ENCODE assay signal across 15 cellular contexts in the genomic region with DNA sequence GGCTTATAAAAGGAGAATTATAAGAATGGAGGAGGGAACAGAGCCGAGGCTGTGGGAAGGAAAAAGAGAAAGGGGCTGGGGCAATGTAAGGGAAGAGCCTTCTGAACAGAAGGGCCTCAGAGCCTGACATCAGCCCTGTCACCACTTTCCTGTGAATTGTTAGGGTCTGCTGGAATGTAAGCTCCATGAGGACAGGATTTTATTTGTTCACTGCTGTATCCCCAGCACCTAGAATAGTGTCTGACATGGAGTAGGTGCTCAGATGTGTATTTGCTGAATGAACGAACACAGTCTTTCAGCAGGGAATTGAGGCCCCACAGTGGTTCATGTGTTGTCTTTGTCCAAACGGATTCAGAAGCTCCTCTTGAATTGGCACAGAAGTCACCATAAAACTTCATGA.
"Had no signal": no experiment of that assay in that cellular context is flagged by ENCODE, and none has a peak within 500 bp of the region (broad histone marks: within the 10 kb centered on the region; RNA-seq: fewer than 3 reads in every experiment).

No MANE protein-coding gene starts in this region.

- H3K4me3 Mint-ChIP-seq: activated CD4-positive, alpha-beta memory T cell treated with anti-CD3 and anti-CD28 coated beads, Interleukin-2, amount 10 ng/mL, durations not matched to agents 7 days and 5 days; activated CD4-positive, alpha-beta T cell treated with anti-CD3 and anti-CD28 coated beads for 36 hours; activated naive CD8-positive, alpha-beta T cell treated with anti-CD3 and anti-CD28 coated beads, Interleukin-2, amount 50 U/mL, for 24 hours; natural killer cell; T-cell had no signal

- H3K27me3 ChIP-seq: cardiac muscle cell, gastroesophageal sphincter, vagina had no signal

- H3K4me1 ChIP-seq: gastroesophageal sphincter had no signal

- H3K36me3 Mint-ChIP-seq: natural killer cell, T-cell had no signal

- H3K27ac ChIP-seq: cardiac muscle cell, gastroesophageal sphincter, vagina, WERI-Rb-1 had no signal

- H3K27ac Mint-ChIP-seq: activated CD4-positive, alpha-beta memory T cell treated with anti-CD3 and anti-CD28 coated beads, Interleukin-2, amount 10 ng/mL, durations not matched to agents 7 days and 5 days; activated CD4-positive, alpha-beta T cell treated with anti-CD3 and anti-CD28 coated beads for 36 hours; natural killer cell; T-cell had no signal

- H3K36me3 ChIP-seq: cardiac muscle cell, gastroesophageal sphincter, vagina, WERI-Rb-1 had no signal

- H3K9me3 Mint-ChIP-seq: activated CD4-positive, alpha-beta memory T cell treated with anti-CD3 and anti-CD28 coated beads, Interleukin-2, amount 10 ng/mL, durations not matched to agents 7 days and 5 days; activated naive CD8-positive, alpha-beta T cell treated with anti-CD3 and anti-CD28 coated beads, Interleukin-2, amount 50 U/mL, for 24 hours; natural killer cell had no signal

- ATAC-seq: activated CD4-positive, alpha-beta T cell treated with anti-CD3 and anti-CD28 coated beads for 36 hours; activated naive CD8-positive, alpha-beta T cell treated with anti-CD3 and anti-CD28 coated beads, Interleukin-2, amount 50 U/mL, for 24 hours; gastroesophageal sphincter; natural killer cell; stimulated activated naive CD8-positive, alpha-beta T cell treated with anti-CD3 and anti-CD28 coated beads, Interleukin-15, Interleukin-2, amounts not matched to agents 100 U/mL and 50 U/mL, for 24 hours; T-cell had no signal

- H3K4me3 ChIP-seq: cardiac muscle cell, gastroesophageal sphincter, lung, vagina had no signal

- DNase-seq: activated CD4-positive, alpha-beta memory T cell treated with anti-CD3 and anti-CD28 coated beads, Interleukin-2, amount 10 ng/mL, durations not matched to agents 7 days and 5 days; activated CD4-positive, alpha-beta T cell treated with anti-CD3 and anti-CD28 coated beads for 36 hours; activated CD8-positive, alpha-beta memory T cell treated with anti-CD3 and anti-CD28 coated beads, Interleukin-2, amount 50 U/mL, for 48 hours; activated naive CD8-positive, alpha-beta T cell treated with anti-CD3 and anti-CD28 coated beads, Interleukin-2, amount 50 U/mL, for 24 hours; hippocampal formation; natural killer cell; stimulated activated CD4-positive, alpha-beta T cell treated with anti-CD3 and anti-CD28 coated beads, Interleukin-4, amount 100 ng/mL, for 1 hour; stimulated activated CD8-positive, alpha-beta memory T cell treated with anti-CD3 and anti-CD28 coated beads, Interleukin-4, amount 100 ng/mL, for 48 hours; stimulated activated naive CD8-positive, alpha-beta T cell treated with anti-CD3 and anti-CD28 coated beads, Interleukin-15, Interleukin-2, amounts not matched to agents 100 U/mL and 50 U/mL, for 24 hours; T-cell; WERI-Rb-1 had no signal

- H3K4me1 Mint-ChIP-seq: activated CD4-positive, alpha-beta memory T cell treated with anti-CD3 and anti-CD28 coated beads, Interleukin-2, amount 10 ng/mL, durations not matched to agents 7 days and 5 days; activated CD4-positive, alpha-beta T cell treated with anti-CD3 and anti-CD28 coated beads for 36 hours; T-cell had no signal

- H3K9me3 ChIP-seq: gastroesophageal sphincter, vagina had no signal
